15 cellular contexts compared by ENCODE assay signal in the genomic region with DNA sequence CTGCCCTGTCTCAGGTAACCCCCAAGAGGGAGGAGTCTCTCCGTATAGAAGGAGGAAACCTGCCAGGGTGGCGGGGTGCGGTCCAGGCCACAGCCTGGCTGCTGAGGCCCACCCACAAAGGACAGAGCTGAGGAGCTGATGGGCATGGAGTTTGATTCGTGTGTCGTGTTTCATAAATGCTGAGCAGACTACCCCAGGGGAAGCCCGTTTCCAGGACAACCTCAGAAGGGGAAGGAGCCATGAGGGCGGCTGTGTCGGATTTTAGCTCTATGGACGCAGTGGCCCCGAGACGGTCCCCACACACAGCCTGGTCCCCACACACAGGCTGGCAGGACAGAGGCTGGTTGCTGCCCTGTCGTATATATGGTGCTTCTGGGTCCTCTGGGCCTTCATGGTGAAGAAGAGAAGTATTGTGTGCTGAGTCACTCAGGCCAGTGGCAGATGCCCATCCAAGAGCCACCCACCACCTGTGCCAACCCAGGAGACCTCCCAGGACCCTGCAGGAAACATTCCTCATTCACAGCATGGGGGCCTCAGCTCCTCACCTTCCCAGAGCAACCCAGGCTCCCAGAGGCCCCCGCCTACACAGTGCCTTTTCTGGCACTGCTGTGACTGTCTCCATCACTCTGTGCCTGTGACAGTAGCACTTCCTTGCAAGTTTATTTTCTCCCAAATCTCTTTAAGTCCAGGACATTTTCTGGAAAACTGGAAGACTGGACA.
"Had no signal": no experiment of that assay in that cellular context is flagged by ENCODE, and none has a peak within 500 bp of the region (broad histone marks: within the 10 kb centered on the region; RNA-seq: fewer than 3 reads in every experiment).

No MANE protein-coding gene starts in this region.

- H3K27me3 ChIP-seq: breast epithelium, heart left ventricle, right atrium auricular region, thyroid gland had no signal

- H3K4me1 ChIP-seq: breast epithelium, thyroid gland had no signal

- H3K27ac ChIP-seq: breast epithelium, thyroid gland had no signal

- H3K36me3 ChIP-seq: breast epithelium, heart left ventricle, right atrium auricular region, thyroid gland had no signal

- H3K9me3 ChIP-seq: breast epithelium, thyroid gland had no signal

- H3K4me3 ChIP-seq: breast epithelium, heart left ventricle, lung, right atrium auricular region, thyroid gland had no signal

- DNase-seq: activated CD4-positive, alpha-beta T cell treated with anti-CD3 and anti-CD28 coated beads for 4 hours; activated CD8-positive, alpha-beta memory T cell treated with anti-CD3 and anti-CD28 coated beads, Interleukin-2, amount 50 U/mL, for 4 hours; activated CD8-positive, alpha-beta T cell treated with anti-CD3 and anti-CD28 coated beads, Interleukin-2, amount 10 ng/mL, durations not matched to agents 7 days and 5 days; activated gamma-delta T cell; activated naive CD8-positive, alpha-beta T cell treated with anti-CD3 and anti-CD28 coated beads for 36 hours; activated T-cell treated with anti-CD3 and anti-CD28 coated beads, Interleukin-2, amount 50 U/mL, for 48 hours; heart left ventricle; left cardiac atrium; naive B cell; small intestine; T-helper 17 cell; thyroid gland had no signal
